ENCODE assay signal across 8 cellular contexts in the genomic region with DNA sequence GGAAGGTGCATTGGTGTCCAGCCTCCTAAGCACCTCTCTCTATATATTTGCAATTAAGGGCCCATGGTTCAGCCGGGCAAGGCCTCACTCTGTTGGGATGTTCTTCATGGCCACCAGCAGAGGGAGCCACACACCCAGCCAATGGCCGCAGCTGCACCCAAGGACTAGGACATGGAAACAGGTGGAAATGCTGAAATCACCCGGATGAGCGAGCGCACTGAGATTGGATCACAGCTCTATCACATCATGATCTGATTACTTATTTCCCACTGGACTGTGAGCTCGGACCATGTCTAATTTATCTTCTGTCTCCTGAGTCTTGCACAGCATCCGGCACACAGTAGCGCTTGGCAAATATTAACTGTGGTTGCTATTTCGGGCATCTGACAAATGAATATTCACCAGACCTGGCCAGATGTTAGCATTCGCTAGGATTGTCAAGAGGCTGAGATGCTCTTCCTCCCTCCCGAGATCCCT. TPM values are rescaled to one million over a fixed set of nuclear protein-coding genes. Genes with fewer than 3 reads are reported as not detected.
A peak's percentile ranks its signal among the peaks of the same experiment; 100 is the strongest.
DNase-seq lines count a peak whose midpoint lies in the region; ATAC-seq and TF ChIP-seq lines count a peak whose summit lies in the region.

No MANE protein-coding gene starts in this region.

- no peaks in the 10 kb centered on the region for H3K9me3 Mint-ChIP-seq in activated CD8-positive, alpha-beta T cell treated with anti-CD3 and anti-CD28 coated beads for 36 hours

- no peaks in the 10 kb centered on the region for H3K36me3 ChIP-seq in lung (ENCODE audit: control insufficient read depth in 2 of 2, insufficient read depth in 2 of 2, low read length in 2 of 2)

- H3K27ac Mint-ChIP-seq in activated CD8-positive, alpha-beta T cell treated with anti-CD3 and anti-CD28 coated beads for 36 hours, result no peak overlapping the region

- CTCF ChIA-PET in activated CD8-positive, alpha-beta T cell treated with anti-CD3 and anti-CD28 coated beads for 36 hours (lab: Charles Lee), result interaction anchor here (0.6 to 3.1 kb wide), 45 partner anchors 8 to 444 kb away, joined by 3 to 29 read pairs (median 4); a partner anchor contains a TSS

- H3K4me3 ChIP-seq in lung, result no peak overlapping the region

- ATAC-seq in activated CD8-positive, alpha-beta T cell treated with anti-CD3 and anti-CD28 coated beads for 36 hours, result peak; percentile 95
- ATAC-seq in lung (ENCODE audit: insufficient read depth, low FRiP score) (peak; percentile 83), GM18517 (IDR thresholded peaks at IDR 0.05; ENCODE audit: unreplicated experiment) (no peak)

- no peak overlapping the region for H3K27ac ChIP-seq in lung (ENCODE audit: low read depth in 1 of 2, low read length in 1 of 2)

- DNase-seq in ELR (ENCODE audit: low read depth), result peak; percentile 80
- DNase-seq in HPDE6-E6E7 (ENCODE audit: extremely low spot score), result peak; percentile 81
- DNase-seq in NCI-H82 treated with DMSO at 0.1 percent for 48 hours (lab: John Stamatoyannopoulos, UW; ENCODE audit: unreplicated experiment), result peak; percentile 65
- peak; percentile 77 for DNase-seq in activated CD8-positive, alpha-beta T cell treated with anti-CD3 and anti-CD28 coated beads for 36 hours
- DNase-seq in ecto neural progenitor cell (ENCODE audit: low spot score), result peak; percentile 85
- DNase-seq in lung (ENCODE audit: low spot score), result peak; percentile 79
- DNase-seq in stimulated activated CD8-positive, alpha-beta memory T cell treated with anti-CD3 and anti-CD28 coated beads, Interleukin-12 subunit alpha, Interleukin-12 subunit beta, amount 100 ng/mL, for 1 hour (ENCODE audit: low read depth), result peak; percentile 35

- H3K4me1 ChIP-seq in lung (ENCODE audit: control insufficient read depth in 2 of 2, insufficient read depth in 2 of 2, low read length in 2 of 2), result no peaks in the 10 kb centered on the region

- intact Hi-C loops in activated CD8-positive, alpha-beta T cell treated with anti-CD3 and anti-CD28 coated beads for 36 hours (cut with micrococcal nuclease), result loop anchor here (2.0 kb wide), 2 partner anchors 194 to 380 kb away; no protein-coding TSS in a partner anchor

- H3K36me3 Mint-ChIP-seq in activated CD8-positive, alpha-beta T cell treated with anti-CD3 and anti-CD28 coated beads for 36 hours (ENCODE audit: low read depth), result no peaks in the 10 kb centered on the region

- no peak overlapping the region for H3K4me3 Mint-ChIP-seq in activated CD8-positive, alpha-beta T cell treated with anti-CD3 and anti-CD28 coated beads for 36 hours

- no peaks in the 10 kb centered on the region for H3K27me3 Mint-ChIP-seq in activated CD8-positive, alpha-beta T cell treated with anti-CD3 and anti-CD28 coated beads for 36 hours

- peak; percentile 87 for TF ChIP-seq CTCF in activated CD8-positive, alpha-beta T cell treated with anti-CD3 and anti-CD28 coated beads for 36 hours (IDR thresholded peaks at IDR 0.05)
- peak; percentile 94 for TF ChIP-seq CTCF in lung (IDR thresholded peaks at IDR 0.05; ENCODE audit: control extremely low read depth, extremely low read depth)

- no peaks in the 10 kb centered on the region for H3K4me1 Mint-ChIP-seq in activated CD8-positive, alpha-beta T cell treated with anti-CD3 and anti-CD28 coated beads for 36 hours (ENCODE audit: low read depth)

- no peaks in the 10 kb centered on the region for H3K9me3 ChIP-seq in lung (ENCODE audit: control insufficient read depth in 2 of 2, insufficient read depth in 1 of 2, low read length in 1 of 2)

- POLR2A ChIA-PET in activated CD8-positive, alpha-beta T cell treated with anti-CD3 and anti-CD28 coated beads for 36 hours (lab: Charles Lee), result interaction anchor here (0.9 to 1.0 kb wide), 2 partner anchors 31 to 194 kb away, joined by 3 to 4 read pairs; no protein-coding TSS in a partner anchor

- 24 to 39% methylated on average over 11 of the region's 11 CpGs for WGBS in lung, 2 donors

- no peaks in the 10 kb centered on the region for H3K27me3 ChIP-seq in lung (ENCODE audit: control insufficient read depth, insufficient read depth)

RNA-seq across cellular contexts. Expression of a gene that starts 31.2 kb away (rescaled TPM):
- 1 to 10 TPM; 3.6 to 3.8 TPM for total RNA-seq in activated CD8-positive, alpha-beta T cell treated with anti-CD3 and anti-CD28 coated beads for 36 hours
- 1 to 10 TPM; 6.2 TPM for total RNA-seq in lung
- 1 to 10 TPM; 1.1 to 2.2 TPM for polyA plus RNA-seq in lung

Comparison
In these comparisons a context has a peak if more than half of its experiments do, and no peak if none do; other contexts are left out.
1. DNase-seq: peak in every context shown above with its lines; median percentile 85 in ecto neural progenitor cell; 81 in HPDE6-E6E7; 80 in ELR; 79 in lung; 77 in activated CD8-positive, alpha-beta T cell treated with anti-CD3 and anti-CD28 coated beads for 36 hours; 65 in NCI-H82 treated with DMSO at 0.1 percent for 48 hours; 35 in stimulated activated CD8-positive, alpha-beta memory T cell treated with anti-CD3 and anti-CD28 coated beads, Interleukin-12 subunit alpha, Interleukin-12 subunit beta, amount 100 ng/mL, for 1 hour.